2 cellular contexts compared by ENCODE assay signal in genomic region chr5:80569961-80570786, GRCh38.
TF ChIP-seq lines count a peak whose summit lies in the region.

ANKRD34B (minus strand) TSS chr5:80570280; CDS start chr5:80560019, 10,261 bp downstream.

TF ChIP-seq in HEK293, 187 proteins besides CTCF, POLR2A, EP300 and RAD21 (continued from another document and continues in another):
- no peak for TF ChIP-seq ZNF670 (tag by site-specific recombination; IDR thresholded peaks at IDR 0.05; ENCODE audit: low read depth)
- no peak for TF ChIP-seq ZNF585B (tag by site-specific recombination; IDR thresholded peaks at IDR 0.05)
- no peak for TF ChIP-seq WT1 (tag by site-specific recombination; IDR thresholded peaks at IDR 0.05)
- TF ChIP-seq, protein P1, sequence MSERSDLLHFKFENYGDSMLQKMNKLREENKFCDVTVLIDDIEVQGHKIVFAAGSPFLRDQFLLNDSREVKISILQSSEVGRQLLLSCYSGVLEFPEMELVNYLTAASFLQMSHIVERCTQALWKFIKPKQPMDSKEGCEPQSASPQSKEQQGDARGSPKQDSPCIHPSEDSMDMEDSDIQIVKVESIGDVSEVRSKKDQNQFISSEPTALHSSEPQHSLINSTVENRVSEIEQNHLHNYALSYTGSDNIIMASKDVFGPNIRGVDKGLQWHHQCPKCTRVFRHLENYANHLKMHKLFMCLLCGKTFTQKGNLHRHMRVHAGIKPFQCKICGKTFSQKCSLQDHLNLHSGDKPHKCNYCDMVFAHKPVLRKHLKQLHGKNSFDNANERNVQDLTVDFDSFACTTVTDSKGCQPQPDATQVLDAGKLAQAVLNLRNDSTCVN (tag by site-specific recombination; optimal IDR thresholded peaks at IDR 0.05), result peak; percentile 82
- TF ChIP-seq ZNF843 (tag by site-specific recombination; IDR thresholded peaks at IDR 0.05), result 0 out of 2 replicates have a peak, but pooled peaks have one; percentile 15
- no peak for TF ChIP-seq ZNF350 (tag by site-specific recombination; IDR thresholded peaks at IDR 0.05)
- TF ChIP-seq ZFP37 (tag by site-specific recombination; IDR thresholded peaks at IDR 0.05), result 0 out of 2 replicates have a peak, but pooled peaks have one; percentile 28
- TF ChIP-seq ZBTB17 (tag by site-specific recombination; IDR thresholded peaks at IDR 0.05), result peak; percentile 64
- no peak for TF ChIP-seq ZBTB7A (tag by site-specific recombination; IDR thresholded peaks at IDR 0.05; ENCODE audit: low read depth)
- TF ChIP-seq, protein P2, sequence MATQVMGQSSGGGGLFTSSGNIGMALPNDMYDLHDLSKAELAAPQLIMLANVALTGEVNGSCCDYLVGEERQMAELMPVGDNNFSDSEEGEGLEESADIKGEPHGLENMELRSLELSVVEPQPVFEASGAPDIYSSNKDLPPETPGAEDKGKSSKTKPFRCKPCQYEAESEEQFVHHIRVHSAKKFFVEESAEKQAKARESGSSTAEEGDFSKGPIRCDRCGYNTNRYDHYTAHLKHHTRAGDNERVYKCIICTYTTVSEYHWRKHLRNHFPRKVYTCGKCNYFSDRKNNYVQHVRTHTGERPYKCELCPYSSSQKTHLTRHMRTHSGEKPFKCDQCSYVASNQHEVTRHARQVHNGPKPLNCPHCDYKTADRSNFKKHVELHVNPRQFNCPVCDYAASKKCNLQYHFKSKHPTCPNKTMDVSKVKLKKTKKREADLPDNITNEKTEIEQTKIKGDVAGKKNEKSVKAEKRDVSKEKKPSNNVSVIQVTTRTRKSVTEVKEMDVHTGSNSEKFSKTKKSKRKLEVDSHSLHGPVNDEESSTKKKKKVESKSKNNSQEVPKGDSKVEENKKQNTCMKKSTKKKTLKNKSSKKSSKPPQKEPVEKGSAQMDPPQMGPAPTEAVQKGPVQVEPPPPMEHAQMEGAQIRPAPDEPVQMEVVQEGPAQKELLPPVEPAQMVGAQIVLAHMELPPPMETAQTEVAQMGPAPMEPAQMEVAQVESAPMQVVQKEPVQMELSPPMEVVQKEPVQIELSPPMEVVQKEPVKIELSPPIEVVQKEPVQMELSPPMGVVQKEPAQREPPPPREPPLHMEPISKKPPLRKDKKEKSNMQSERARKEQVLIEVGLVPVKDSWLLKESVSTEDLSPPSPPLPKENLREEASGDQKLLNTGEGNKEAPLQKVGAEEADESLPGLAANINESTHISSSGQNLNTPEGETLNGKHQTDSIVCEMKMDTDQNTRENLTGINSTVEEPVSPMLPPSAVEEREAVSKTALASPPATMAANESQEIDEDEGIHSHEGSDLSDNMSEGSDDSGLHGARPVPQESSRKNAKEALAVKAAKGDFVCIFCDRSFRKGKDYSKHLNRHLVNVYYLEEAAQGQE (tag by site-specific recombination; IDR thresholded peaks at IDR 0.05), result no peak
- TF ChIP-seq PATZ1 (tag by site-specific recombination; IDR thresholded peaks at IDR 0.05), result peak; percentile 58
- no peak for TF ChIP-seq ZNF148 (tag by site-specific recombination; IDR thresholded peaks at IDR 0.05; ENCODE audit: borderline replicate concordance)
- no peak for TF ChIP-seq IKZF3 (tag by site-specific recombination; IDR thresholded peaks at IDR 0.05)

TF ChIP-seq in WTC11, 78 proteins besides CTCF, POLR2A, EP300 and RAD21 (continued from another document and continues in another):
- TF ChIP-seq FOXP4 (CRISPR knock-in tag; IDR thresholded peaks at IDR 0.05) (peak; percentile 95), ZBTB21 (CRISPR knock-in tag; IDR thresholded peaks at IDR 0.05; ENCODE audit: borderline replicate concordance) (peak; percentile 76; the same call in 1 of the 2 replicates), CREB1 (CRISPR knock-in tag; IDR thresholded peaks at IDR 0.05) (peak; percentile 71; the same call in 1 of the 2 replicates), FOXP1 (CRISPR knock-in tag; IDR thresholded peaks at IDR 0.05; ENCODE audit: borderline replicate concordance) (peak; percentile 80), TP53 (CRISPR knock-in tag; IDR thresholded peaks at IDR 0.05) (0 out of 2 replicates have a peak, but pooled peaks have one; percentile 57), ZNF396 (CRISPR knock-in tag; IDR thresholded peaks at IDR 0.05; ENCODE audit: borderline replicate concordance) (no peak), ATF2 (CRISPR knock-in tag; IDR thresholded peaks at IDR 0.05; ENCODE audit: borderline replicate concordance, low read depth) (no peak), ZNF121 (CRISPR knock-in tag; IDR thresholded peaks at IDR 0.05) (0 out of 2 replicates have a peak, but pooled peaks have one; percentile 4), E2F5 (CRISPR knock-in tag; IDR thresholded peaks at IDR 0.05) (peak; percentile 76; the same call in 1 of the 2 replicates), TEAD4 (CRISPR knock-in tag; IDR thresholded peaks at IDR 0.05) (0 out of 2 replicates have a peak, but pooled peaks have one; percentile 23), NFYB (CRISPR knock-in tag; conservative IDR thresholded peaks at IDR 0.05; ENCODE audit: low read depth) (no peak), KAT7 (CRISPR knock-in tag; IDR thresholded peaks at IDR 0.05; ENCODE audit: borderline replicate concordance) (no peak), ESRRA (CRISPR knock-in tag; IDR thresholded peaks at IDR 0.05; ENCODE audit: borderline replicate concordance) (0 out of 2 replicates have a peak, but pooled peaks have one; percentile 47), JUN (CRISPR knock-in tag; IDR thresholded peaks at IDR 0.05) (peak; percentile 58; the same call in 1 of the 2 replicates), ETV6 (CRISPR knock-in tag; IDR thresholded peaks at IDR 0.05) (peak; percentile 94), ELF4 (CRISPR knock-in tag; IDR thresholded peaks at IDR 0.05; ENCODE audit: low read depth) (no peak; the same call in 1 of the 2 replicates), ZNF219 (CRISPR knock-in tag; IDR thresholded peaks at IDR 0.05; ENCODE audit: borderline replicate concordance) (0 out of 2 replicates have a peak, but pooled peaks have one; percentile 18), ZNF263 (CRISPR knock-in tag; IDR thresholded peaks at IDR 0.05; ENCODE audit: low read depth) (peak; percentile 42; the same call in 1 of the 2 replicates), PRRX2 (CRISPR knock-in tag; IDR thresholded peaks at IDR 0.05) (no peak), AR (CRISPR knock-in tag; IDR thresholded peaks at IDR 0.05) (no peak), FOXK1 (CRISPR knock-in tag; IDR thresholded peaks at IDR 0.05) (peak; percentile 71; the same call in 1 of the 2 replicates)
- TF ChIP-seq, protein P3, sequence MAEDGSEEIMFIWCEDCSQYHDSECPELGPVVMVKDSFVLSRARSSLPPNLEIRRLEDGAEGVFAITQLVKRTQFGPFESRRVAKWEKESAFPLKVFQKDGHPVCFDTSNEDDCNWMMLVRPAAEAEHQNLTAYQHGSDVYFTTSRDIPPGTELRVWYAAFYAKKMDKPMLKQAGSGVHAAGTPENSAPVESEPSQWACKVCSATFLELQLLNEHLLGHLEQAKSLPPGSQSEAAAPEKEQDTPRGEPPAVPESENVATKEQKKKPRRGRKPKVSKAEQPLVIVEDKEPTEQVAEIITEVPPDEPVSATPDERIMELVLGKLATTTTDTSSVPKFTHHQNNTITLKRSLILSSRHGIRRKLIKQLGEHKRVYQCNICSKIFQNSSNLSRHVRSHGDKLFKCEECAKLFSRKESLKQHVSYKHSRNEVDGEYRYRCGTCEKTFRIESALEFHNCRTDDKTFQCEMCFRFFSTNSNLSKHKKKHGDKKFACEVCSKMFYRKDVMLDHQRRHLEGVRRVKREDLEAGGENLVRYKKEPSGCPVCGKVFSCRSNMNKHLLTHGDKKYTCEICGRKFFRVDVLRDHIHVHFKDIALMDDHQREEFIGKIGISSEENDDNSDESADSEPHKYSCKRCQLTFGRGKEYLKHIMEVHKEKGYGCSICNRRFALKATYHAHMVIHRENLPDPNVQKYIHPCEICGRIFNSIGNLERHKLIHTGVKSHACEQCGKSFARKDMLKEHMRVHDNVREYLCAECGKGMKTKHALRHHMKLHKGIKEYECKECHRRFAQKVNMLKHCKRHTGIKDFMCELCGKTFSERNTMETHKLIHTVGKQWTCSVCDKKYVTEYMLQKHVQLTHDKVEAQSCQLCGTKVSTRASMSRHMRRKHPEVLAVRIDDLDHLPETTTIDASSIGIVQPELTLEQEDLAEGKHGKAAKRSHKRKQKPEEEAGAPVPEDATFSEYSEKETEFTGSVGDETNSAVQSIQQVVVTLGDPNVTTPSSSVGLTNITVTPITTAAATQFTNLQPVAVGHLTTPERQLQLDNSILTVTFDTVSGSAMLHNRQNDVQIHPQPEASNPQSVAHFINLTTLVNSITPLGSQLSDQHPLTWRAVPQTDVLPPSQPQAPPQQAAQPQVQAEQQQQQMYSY (CRISPR knock-in tag; IDR thresholded peaks at IDR 0.05), result peak; percentile 93
- TF ChIP-seq, protein P4, sequence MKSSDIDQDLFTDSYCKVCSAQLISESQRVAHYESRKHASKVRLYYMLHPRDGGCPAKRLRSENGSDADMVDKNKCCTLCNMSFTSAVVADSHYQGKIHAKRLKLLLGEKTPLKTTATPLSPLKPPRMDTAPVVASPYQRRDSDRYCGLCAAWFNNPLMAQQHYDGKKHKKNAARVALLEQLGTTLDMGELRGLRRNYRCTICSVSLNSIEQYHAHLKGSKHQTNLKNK (CRISPR knock-in tag; IDR thresholded peaks at IDR 0.05), result no peak
- TF ChIP-seq, protein P5, sequence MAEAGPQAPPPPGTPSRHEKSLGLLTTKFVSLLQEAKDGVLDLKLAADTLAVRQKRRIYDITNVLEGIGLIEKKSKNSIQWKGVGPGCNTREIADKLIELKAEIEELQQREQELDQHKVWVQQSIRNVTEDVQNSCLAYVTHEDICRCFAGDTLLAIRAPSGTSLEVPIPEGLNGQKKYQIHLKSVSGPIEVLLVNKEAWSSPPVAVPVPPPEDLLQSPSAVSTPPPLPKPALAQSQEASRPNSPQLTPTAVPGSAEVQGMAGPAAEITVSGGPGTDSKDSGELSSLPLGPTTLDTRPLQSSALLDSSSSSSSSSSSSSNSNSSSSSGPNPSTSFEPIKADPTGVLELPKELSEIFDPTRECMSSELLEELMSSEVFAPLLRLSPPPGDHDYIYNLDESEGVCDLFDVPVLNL (CRISPR knock-in tag; IDR thresholded peaks at IDR 0.05; ENCODE audit: borderline replicate concordance, low read depth), result no peak
- TF ChIP-seq, protein P6, sequence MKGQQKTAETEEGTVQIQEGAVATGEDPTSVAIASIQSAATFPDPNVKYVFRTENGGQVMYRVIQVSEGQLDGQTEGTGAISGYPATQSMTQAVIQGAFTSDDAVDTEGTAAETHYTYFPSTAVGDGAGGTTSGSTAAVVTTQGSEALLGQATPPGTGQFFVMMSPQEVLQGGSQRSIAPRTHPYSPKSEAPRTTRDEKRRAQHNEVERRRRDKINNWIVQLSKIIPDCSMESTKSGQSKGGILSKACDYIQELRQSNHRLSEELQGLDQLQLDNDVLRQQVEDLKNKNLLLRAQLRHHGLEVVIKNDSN (CRISPR knock-in tag; IDR thresholded peaks at IDR 0.05), result 0 out of 2 replicates have a peak, but pooled peaks have one; percentile 29
